1 cellular context compared by ENCODE assay signal in genomic region chr22:18881260-18881659, GRCh38.
TF ChIP-seq lines count a peak whose summit lies in the region.

No MANE protein-coding gene starts in this region.

TF ChIP-seq in K562, 482 proteins besides CTCF, POLR2A, EP300 and RAD21:
- peak; percentile 55 for TF ChIP-seq NFIC (IDR thresholded peaks at IDR 0.05)
